In genomic region chr4:53365121-53365485, GRCh38 we compare ENCODE assay signal across 8 cellular contexts. TPM values are rescaled to one million over a fixed set of nuclear protein-coding genes. Genes with fewer than 3 reads are reported as not detected.
A peak's percentile ranks its signal among the peaks of the same experiment; 100 is the strongest.
DNase-seq lines count a peak whose midpoint lies in the region; ATAC-seq, FAIRE-seq and TF ChIP-seq lines count a peak whose summit lies in the region.

No MANE protein-coding gene starts in this region.

- peak overlapping the region; percentile 96 to 98 (median 97) for H3K27ac Mint-ChIP-seq in IgD-negative memory B cell

- intact Hi-C loops in pancreas (cut with DNase I) = no loop called here

- ATAC-seq in GM19455 (IDR thresholded peaks at IDR 0.05; ENCODE audit: unreplicated experiment) (peak; percentile 8), foreskin keratinocyte (peak; percentile 52), pancreas (peak in 3 of 4 donors; percentile 38 to 58 (median 43))

- DNase-seq in foreskin keratinocyte (peak; percentile 17 to 33), pancreas (peak in 2 of 6 donors; percentile 19 to 20), DMS79 treated with DMSO at 0.1 percent for 48 hours (lab: John Stamatoyannopoulos, UW) (no peak), NCI-H2171 treated with DMSO at 0.1 percent for 48 hours (lab: John Stamatoyannopoulos, UW) (no peak)

- WGBS in pancreas, 2 donors = 1% methylated on average over 8 of the region's 8 CpGs

- peak overlapping the region; percentile 93 to 99 (median 98) for H3K4me3 Mint-ChIP-seq in IgD-negative memory B cell

- H3K9me3 Mint-ChIP-seq in IgD-negative memory B cell = no peaks in the 10 kb centered on the region

- H3K4me2 ChIP-seq in BLaER1 treated with 17β-estradiol and CSF1 and Interleukin-3, amounts not matched to agents 10 nM and 100 nM = peak overlapping the region; percentile 75 to 97 (median 91)

- H3K4me3 ChIP-seq in BLaER1 treated with 17β-estradiol and CSF1 and Interleukin-3, amounts not matched to agents 10 nM and 100 nM = peak overlapping the region; percentile 84 to 100 (median 96)
- H3K4me3 ChIP-seq in pancreas = peak overlapping the region; percentile 74 to 99 (median 82)

- H3K36me3 ChIP-seq in BLaER1 treated with 17β-estradiol and CSF1 and Interleukin-3, amounts not matched to agents 10 nM and 100 nM = peaks cover 0 to 21% (median 8%) of the 10 kb centered on the region in 11 experiments; a peak in 7 of 22 replicates
- H3K36me3 ChIP-seq in pancreas = no peaks in the 10 kb centered on the region

- H3K27me3 ChIP-seq in BLaER1 treated with 17β-estradiol and CSF1 and Interleukin-3, amounts not matched to agents 10 nM and 100 nM = no peaks in the 10 kb centered on the region
- no peaks in the 10 kb centered on the region for H3K27me3 ChIP-seq in foreskin keratinocyte
- H3K27me3 ChIP-seq in pancreas = peaks cover 0 to 7% (median 0%) of the 10 kb centered on the region in 4 donors

- TF ChIP-seq CTCF in VCaP (conservative IDR thresholded peaks at IDR 0.05) (no peak), foreskin keratinocyte (conservative IDR thresholded peaks at IDR 0.05) (no peak), pancreas (IDR thresholded peaks at IDR 0.05) (no peak)

- no peak for FAIRE-seq in pancreas (lab: Jason Lieb, UNC)

- peaks cover 29 to 49% (median 43%) of the 10 kb centered on the region in 3 donors for H3K4me1 Mint-ChIP-seq in IgD-negative memory B cell

- H3K27ac ChIP-seq in BLaER1 treated with 17β-estradiol and CSF1 and Interleukin-3, amounts not matched to agents 10 nM and 100 nM = peak overlapping the region in 10 of 11 experiments; percentile 70 to 84 (median 72); a peak in 19 of 22 replicates
- H3K27ac ChIP-seq in VCaP (peak overlapping the region; percentile 71), foreskin keratinocyte (no peak overlapping the region), pancreas (no peak overlapping the region)

- H3K4me1 ChIP-seq in BLaER1 treated with 17β-estradiol and CSF1 and Interleukin-3, amounts not matched to agents 10 nM and 100 nM = peaks cover 33 to 51% (median 43%) of the 10 kb centered on the region in 10 experiments
- H3K4me1 ChIP-seq in foreskin keratinocyte (peaks cover 3% of the 10 kb centered on the region), pancreas (peaks cover 3 to 38% (median 6%) of the 10 kb centered on the region in 3 donors)

- H4K20me1 ChIP-seq in BLaER1 treated with 17β-estradiol and CSF1 and Interleukin-3, amounts not matched to agents 10 nM and 100 nM = peaks cover 0 to 47% (median 11%) of the 10 kb centered on the region in 11 experiments; a peak in 8 of 22 replicates

- peaks cover 3% of the 10 kb centered on the region for H3K27me3 Mint-ChIP-seq in IgD-negative memory B cell

- H3K9me3 ChIP-seq in BLaER1 treated with 17β-estradiol and CSF1 and Interleukin-3, amounts not matched to agents 10 nM and 100 nM (replicated peaks in 1 of 11) = no peaks in the 10 kb centered on the region
- H3K9me3 ChIP-seq in pancreas = no peaks in the 10 kb centered on the region

- H3K36me3 Mint-ChIP-seq in IgD-negative memory B cell = no peaks in the 10 kb centered on the region

- peak overlapping the region; percentile 71 to 87 (median 81) for H3K9ac ChIP-seq in BLaER1 treated with 17β-estradiol and CSF1 and Interleukin-3, amounts not matched to agents 10 nM and 100 nM

RNA-seq across cellular contexts. Expression of gene SCFD2, which starts 0.8 kb away (rescaled TPM):
- polyA plus RNA-seq in IgD-negative memory B cell (17.2 TPM), foreskin keratinocyte (6.3 and 8.1 TPM in 2 replicates), pancreas (1 to 10 TPM; 4.0 to 4.6 TPM)
- total RNA-seq in foreskin keratinocyte (15.0 and 16.7 TPM in 2 replicates), pancreas (10 to 100 TPM in 3 of 6 donors, 1 to 10 TPM in 3; 6.1 to 13.5 (median 10.1) TPM)

RNA-seq across cellular contexts. Expression of gene FIP1L1, which starts 12.3 kb away (rescaled TPM):
- 63.4 TPM for polyA plus RNA-seq in IgD-negative memory B cell
- 65.6 and 68.8 TPM in 2 replicates for total RNA-seq in foreskin keratinocyte
- 35.2 and 43.9 TPM in 2 replicates for polyA plus RNA-seq in foreskin keratinocyte
- total RNA-seq in pancreas = 10 to 100 TPM in 5 of 6 donors, 1 to 10 TPM in 1; 10.0 to 27.8 (median 18.0) TPM
- 10 to 100 TPM; 16.0 to 27.1 TPM for polyA plus RNA-seq in pancreas

Comparison
In these comparisons a context has a peak if more than half of its experiments do, and no peak if none do; other contexts are left out.
1. H3K27ac ChIP-seq: peak in BLaER1 treated with 17β-estradiol and CSF1 and Interleukin-3, amounts not matched to agents 10 nM and 100 nM (10 of 11) and VCaP (single experiment); none in foreskin keratinocyte (single experiment) and pancreas (0 of 4).
2. DNase-seq: peak in foreskin keratinocyte (2 of 2); none in DMS79 treated with DMSO at 0.1 percent for 48 hours (single experiment) and NCI-H2171 treated with DMSO at 0.1 percent for 48 hours (single experiment).
3. Peak in every context shown above with its lines, with median percentiles within 50 percentile points of each other: ATAC-seq.